Comparison of ENCODE assay signal across 1 cellular context in the genomic region with DNA sequence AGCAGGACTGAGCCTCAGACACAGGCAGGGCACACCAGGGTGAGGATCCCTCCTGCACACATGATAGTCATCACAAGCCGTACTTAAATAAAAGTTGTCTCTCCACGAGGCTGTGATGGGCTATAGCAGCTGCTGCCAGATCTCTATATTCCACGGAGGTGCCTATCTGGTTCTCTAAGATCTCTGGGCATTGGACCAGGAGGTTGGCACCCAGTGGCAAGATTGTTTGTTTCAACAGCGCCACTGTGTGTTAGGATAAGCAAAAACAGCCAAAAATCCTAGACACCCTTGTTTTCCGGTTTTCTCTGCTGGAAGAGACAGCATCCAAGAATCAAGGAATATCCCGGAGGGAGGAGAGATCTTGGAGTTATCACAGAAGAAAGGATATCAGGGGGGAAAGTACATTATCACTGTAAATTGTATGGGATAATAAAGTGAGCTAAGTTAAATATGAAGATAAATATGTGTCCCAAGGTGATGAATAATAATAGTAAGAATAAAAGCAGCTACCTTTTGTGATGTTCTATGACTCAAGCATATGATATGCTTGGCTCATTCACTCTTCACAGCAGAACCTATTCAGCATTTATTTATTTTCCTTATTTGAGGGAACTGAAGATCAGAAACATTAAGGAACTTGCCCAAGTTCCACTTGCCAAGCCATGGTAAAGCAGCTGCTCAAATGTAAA.
TF ChIP-seq lines count a peak whose summit lies in the region.

No MANE protein-coding gene starts in this region.

TF ChIP-seq in liver, 16 proteins besides CTCF, POLR2A, EP300 and RAD21 (continued from another document):
- TF ChIP-seq, protein P1, sequence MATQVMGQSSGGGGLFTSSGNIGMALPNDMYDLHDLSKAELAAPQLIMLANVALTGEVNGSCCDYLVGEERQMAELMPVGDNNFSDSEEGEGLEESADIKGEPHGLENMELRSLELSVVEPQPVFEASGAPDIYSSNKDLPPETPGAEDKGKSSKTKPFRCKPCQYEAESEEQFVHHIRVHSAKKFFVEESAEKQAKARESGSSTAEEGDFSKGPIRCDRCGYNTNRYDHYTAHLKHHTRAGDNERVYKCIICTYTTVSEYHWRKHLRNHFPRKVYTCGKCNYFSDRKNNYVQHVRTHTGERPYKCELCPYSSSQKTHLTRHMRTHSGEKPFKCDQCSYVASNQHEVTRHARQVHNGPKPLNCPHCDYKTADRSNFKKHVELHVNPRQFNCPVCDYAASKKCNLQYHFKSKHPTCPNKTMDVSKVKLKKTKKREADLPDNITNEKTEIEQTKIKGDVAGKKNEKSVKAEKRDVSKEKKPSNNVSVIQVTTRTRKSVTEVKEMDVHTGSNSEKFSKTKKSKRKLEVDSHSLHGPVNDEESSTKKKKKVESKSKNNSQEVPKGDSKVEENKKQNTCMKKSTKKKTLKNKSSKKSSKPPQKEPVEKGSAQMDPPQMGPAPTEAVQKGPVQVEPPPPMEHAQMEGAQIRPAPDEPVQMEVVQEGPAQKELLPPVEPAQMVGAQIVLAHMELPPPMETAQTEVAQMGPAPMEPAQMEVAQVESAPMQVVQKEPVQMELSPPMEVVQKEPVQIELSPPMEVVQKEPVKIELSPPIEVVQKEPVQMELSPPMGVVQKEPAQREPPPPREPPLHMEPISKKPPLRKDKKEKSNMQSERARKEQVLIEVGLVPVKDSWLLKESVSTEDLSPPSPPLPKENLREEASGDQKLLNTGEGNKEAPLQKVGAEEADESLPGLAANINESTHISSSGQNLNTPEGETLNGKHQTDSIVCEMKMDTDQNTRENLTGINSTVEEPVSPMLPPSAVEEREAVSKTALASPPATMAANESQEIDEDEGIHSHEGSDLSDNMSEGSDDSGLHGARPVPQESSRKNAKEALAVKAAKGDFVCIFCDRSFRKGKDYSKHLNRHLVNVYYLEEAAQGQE (IDR thresholded peaks at IDR 0.05), result no peak
- TF ChIP-seq, protein P2, sequence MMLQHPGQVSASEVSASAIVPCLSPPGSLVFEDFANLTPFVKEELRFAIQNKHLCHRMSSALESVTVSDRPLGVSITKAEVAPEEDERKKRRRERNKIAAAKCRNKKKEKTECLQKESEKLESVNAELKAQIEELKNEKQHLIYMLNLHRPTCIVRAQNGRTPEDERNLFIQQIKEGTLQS (IDR thresholded peaks at IDR 0.05), result no peak
